ENCODE assay signal across 9 cellular contexts in genomic region chr19:48955308-48955958, GRCh38. TPM values are rescaled to one million over a fixed set of nuclear protein-coding genes. Genes with fewer than 3 reads are reported as not detected.
DNase-seq lines count a peak whose midpoint lies in the region; ATAC-seq and TF ChIP-seq lines count a peak whose summit lies in the region.
"Had no signal": no experiment of that assay in that cellular context is flagged by ENCODE, and none has a peak within 500 bp of the region (broad histone marks: within the 10 kb centered on the region; RNA-seq: fewer than 3 reads in every experiment).

No MANE protein-coding gene starts in this region.

- H3K9ac ChIP-seq in GM23248 (peak overlapping the region; percentile 96), smooth muscle cell (ENCODE audit: low read depth) (peak overlapping the region; percentile 97)

- H3K27me3 ChIP-seq in GM23248 (replicated peaks; ENCODE audit: insufficient read depth) (no peaks in the 10 kb centered on the region), hepatocyte (no peaks in the 10 kb centered on the region), smooth muscle cell (ENCODE audit: low read depth) (no peaks in the 10 kb centered on the region)

- peak overlapping the region; percentile 70 for H3K27ac Mint-ChIP-seq in activated B cell treated with CpG ODN at 0.5 μM for 24 hours

- in situ Hi-C loops in GM23248 (cut with MboI) = no loop called here

- WGBS in GM23248 (ENCODE audit: low coverage in 1 of 2, low lambda C conversion rate in 2 of 2, missing lambda C conversion rate in 2 of 2), 2 experiments = 56 to 57% methylated on average over 16 of the region's 16 CpGs
- WGBS in hepatocyte (ENCODE audit: low lambda C conversion rate, missing lambda C conversion rate) = 63% methylated on average over 15 of the region's 16 CpGs
- WGBS in smooth muscle cell (ENCODE audit: low lambda C conversion rate) = 55% methylated on average over 16 of the region's 16 CpGs

- H3K4me3 Mint-ChIP-seq in activated B cell treated with CpG ODN at 0.5 μM for 24 hours = peak overlapping the region; percentile 91

- H3K36me3 Mint-ChIP-seq in activated B cell treated with CpG ODN at 0.5 μM for 24 hours (ENCODE audit: low read depth) = peaks cover 23% of the 10 kb centered on the region

- H3K79me2 ChIP-seq in GM23248 (ENCODE audit: insufficient read depth) (peaks cover 31% of the 10 kb centered on the region), hepatocyte (peaks cover 26% of the 10 kb centered on the region), smooth muscle cell (ENCODE audit: low read depth) (peaks cover 33% of the 10 kb centered on the region)

- H3K27ac ChIP-seq in GM23248 = peak overlapping the region; percentile 70
- peak overlapping the region; percentile 93 for H3K27ac ChIP-seq in hepatocyte
- H3K27ac ChIP-seq in smooth muscle cell (ENCODE audit: low read depth) = peak overlapping the region; percentile 95

- no peaks in the 10 kb centered on the region for H4K20me1 ChIP-seq in GM23248 (ENCODE audit: insufficient read depth)
- no peaks in the 10 kb centered on the region for H4K20me1 ChIP-seq in hepatocyte (ENCODE audit: insufficient read depth, poor library complexity, severe bottlenecking)
- no peaks in the 10 kb centered on the region for H4K20me1 ChIP-seq in smooth muscle cell (ENCODE audit: low read depth)

- H3K36me3 ChIP-seq in GM23248 (ENCODE audit: low read depth) (peaks cover 7% of the 10 kb centered on the region; the same call in 1 of the 2 replicates), hepatocyte (replicated peaks; ENCODE audit: insufficient read depth, low read depth) (no peaks in the 10 kb centered on the region), smooth muscle cell (ENCODE audit: low read depth) (no peaks in the 10 kb centered on the region)

- peaks cover 11% of the 10 kb centered on the region; the same call in 1 of the 2 replicates for H3K4me1 ChIP-seq in GM23248 (ENCODE audit: insufficient read depth)
- peaks cover 10% of the 10 kb centered on the region for H3K4me1 ChIP-seq in hepatocyte (ENCODE audit: insufficient read depth)
- H3K4me1 ChIP-seq in smooth muscle cell (ENCODE audit: low read depth) = peaks cover 7% of the 10 kb centered on the region

- CTCF ChIA-PET in activated B cell treated with CpG ODN at 0.5 μM for 24 hours (lab: Charles Lee) = interaction anchor here (1.7 kb wide), 1 partner anchor 15 kb away, joined by 6 read pairs; no protein-coding TSS in a partner anchor

- no peak for DNase-seq in GM23248
- DNase-seq in activated B cell treated with CpG ODN at 0.5 μM for 24 hours = no peak
- no peak for DNase-seq in hepatocyte (ENCODE audit: low spot score)
- no peak for DNase-seq in smooth muscle cell (lab: John Stamatoyannopoulos, UW; ENCODE audit: unreplicated experiment)
- DNase-seq in GM10266 (ENCODE audit: extremely low spot score) = no peak

- ATAC-seq in activated B cell treated with CpG ODN at 0.5 μM for 24 hours (ENCODE audit: low read depth) (no peak), GM21576 (IDR thresholded peaks at IDR 0.05; ENCODE audit: unreplicated experiment) (no peak), GM18868 (IDR thresholded peaks at IDR 0.05; ENCODE audit: unreplicated experiment) (no peak), GM18909 (IDR thresholded peaks at IDR 0.05; ENCODE audit: poor library complexity, unreplicated experiment) (no peak)

- no peaks in the 10 kb centered on the region for H3K9me2 ChIP-seq in GM23248 (ENCODE audit: insufficient read depth)
- H3K9me2 ChIP-seq in hepatocyte (replicated peaks; ENCODE audit: insufficient read depth) = no peaks in the 10 kb centered on the region

- H3K4me2 ChIP-seq in GM23248 (ENCODE audit: unreplicated experiment) (peak overlapping the region; percentile 76), hepatocyte (peak overlapping the region; percentile 98), smooth muscle cell (peak overlapping the region; percentile 96)

- H3K4me3 ChIP-seq in GM23248 (peak overlapping the region; percentile 91), hepatocyte (peak overlapping the region; percentile 53), smooth muscle cell (peak overlapping the region; percentile 82)

- H3K27me3 Mint-ChIP-seq in activated B cell treated with CpG ODN at 0.5 μM for 24 hours = no peaks in the 10 kb centered on the region

- POLR2A ChIA-PET in activated B cell treated with CpG ODN at 0.5 μM for 24 hours (lab: Charles Lee) = interaction anchor here (0.5 to 4.0 kb wide), 6 partner anchors 10 to 467 kb away, joined by 3 to 43 read pairs (median 6); partner anchors contain the start of genes FTL, NUCB1, PPP1R15A and RUVBL2

- peaks cover 26% of the 10 kb centered on the region for H3K4me1 Mint-ChIP-seq in activated B cell treated with CpG ODN at 0.5 μM for 24 hours

- H3F3A ChIP-seq in GM23248 (ENCODE audit: insufficient read depth) (peaks cover 16% of the 10 kb centered on the region), smooth muscle cell (ENCODE audit: low read depth) (peaks cover 7% of the 10 kb centered on the region)

- H3K9me3 Mint-ChIP-seq in activated B cell treated with CpG ODN at 0.5 μM for 24 hours = no peaks in the 10 kb centered on the region

- TF ChIP-seq CTCF in activated B cell treated with CpG ODN at 0.5 μM for 24 hours (IDR thresholded peaks at IDR 0.05) (no peak), hepatocyte (IDR thresholded peaks at IDR 0.05; ENCODE audit: poor library complexity) (no peak), smooth muscle cell (IDR thresholded peaks at IDR 0.05; ENCODE audit: borderline replicate concordance, insufficient read depth, poor library complexity, severe bottlenecking) (no peak), GM10266 (IDR thresholded peaks at IDR 0.05; ENCODE audit: control insufficient read depth, insufficient read depth, low read depth, missing control alignments) (no peak)

- H3K9me3 ChIP-seq in GM23248 (ENCODE audit: low read depth) (no peaks in the 10 kb centered on the region), hepatocyte (ENCODE audit: low read depth) (no peaks in the 10 kb centered on the region), smooth muscle cell (replicated peaks; ENCODE audit: low read depth) (no peaks in the 10 kb centered on the region)

- intact Hi-C loops in activated B cell treated with CpG ODN at 0.5 μM for 24 hours (cut with micrococcal nuclease) = loop anchor here (2.0 kb wide), 1 partner anchor 37 kb away; the partner anchor contains the start of genes GYS1 and RUVBL2

- H2AFZ ChIP-seq in GM23248 = peak overlapping the region; percentile 53; the same call in 1 of the 2 replicates
- peak overlapping the region; percentile 53 for H2AFZ ChIP-seq in hepatocyte
- no peak overlapping the region for H2AFZ ChIP-seq in smooth muscle cell (ENCODE audit: low read depth)

RNA-seq across cellular contexts. Expression of gene BAX, which starts 0.8 kb away (rescaled TPM):
- total RNA-seq in GM23248 (2014; rRNA removed; shearing (Covaris generic)) = 106 and 119 TPM in 2 replicates
- polyA plus RNA-seq in GM23248 (2016; fragmentation: Nextera tagmentation; extraction: Ambion mirVana) = 92.7 and 97.3 TPM in 2 replicates
- total RNA-seq in activated B cell treated with CpG ODN at 0.5 μM for 24 hours = 111 and 129 TPM in 2 replicates
- 76.4 and 77.3 TPM in 2 replicates for total RNA-seq in hepatocyte
- polyA plus RNA-seq in hepatocyte = 106 and 116 TPM in 2 replicates
- total RNA-seq in smooth muscle cell = 42.8 and 124 TPM in 2 replicates
- polyA plus RNA-seq in smooth muscle cell = 153 and 185 TPM in 2 replicates

RNA-seq across cellular contexts. Expression of gene FTL, which starts 9.7 kb away (rescaled TPM):
- total RNA-seq in GM23248 (2014; rRNA removed; shearing (Covaris generic)) = 2,276 and 2,848 TPM in 2 replicates
- polyA plus RNA-seq in GM23248 (2016; fragmentation: Nextera tagmentation; extraction: Ambion mirVana) (8,171 and 8,242 TPM in 2 replicates), hepatocyte (13,723 and 15,987 TPM in 2 replicates), smooth muscle cell (11,768 and 12,053 TPM in 2 replicates)
- total RNA-seq in activated B cell treated with CpG ODN at 0.5 μM for 24 hours (888 and 935 TPM in 2 replicates), hepatocyte (8,878 and 9,969 TPM in 2 replicates), smooth muscle cell (5,371 and 5,904 TPM in 2 replicates)

RNA-seq across cellular contexts. Expression of gene DHDH, which starts 21.9 kb away (rescaled TPM):
- not detected in 2 replicates for total RNA-seq in GM23248 (2014; rRNA removed; shearing (Covaris generic))
- polyA plus RNA-seq in GM23248 (2016; fragmentation: Nextera tagmentation; extraction: Ambion mirVana) (not detected in 2 replicates), hepatocyte (1.5 and 2.9 TPM in 2 replicates), smooth muscle cell (0.87 and 1.0 TPM in 2 replicates)
- total RNA-seq in activated B cell treated with CpG ODN at 0.5 μM for 24 hours (not detected in 2 replicates), hepatocyte (0.72 and 3.7 TPM in 2 replicates), smooth muscle cell (0.27 TPM in 1 of 2 replicates, not detected in the other)
- total RNA-seq: glomerular endothelial cell had no signal

RNA-seq across cellular contexts. Expression of gene GYS1, which starts 37.7 kb away (rescaled TPM):
- 78.4 and 80.1 TPM in 2 replicates for total RNA-seq in GM23248 (2014; rRNA removed; shearing (Covaris generic))
- polyA plus RNA-seq in GM23248 (2016; fragmentation: Nextera tagmentation; extraction: Ambion mirVana) = 85.6 and 92.6 TPM in 2 replicates
- 50.7 and 52.7 TPM in 2 replicates for total RNA-seq in activated B cell treated with CpG ODN at 0.5 μM for 24 hours
- 29.2 and 37.4 TPM in 2 replicates for total RNA-seq in hepatocyte
- 45.9 and 54.8 TPM in 2 replicates for polyA plus RNA-seq in hepatocyte
- total RNA-seq in smooth muscle cell = 40.8 and 58.1 TPM in 2 replicates
- polyA plus RNA-seq in smooth muscle cell = 75.2 and 82.6 TPM in 2 replicates

RNA-seq across cellular contexts. Expression of gene RUVBL2, which starts 38.3 kb away (rescaled TPM):
- total RNA-seq in GM23248 (2014; rRNA removed; shearing (Covaris generic)) = 177 TPM in 2 replicates
- 129 and 130 TPM in 2 replicates for polyA plus RNA-seq in GM23248 (2016; fragmentation: Nextera tagmentation; extraction: Ambion mirVana)
- total RNA-seq in activated B cell treated with CpG ODN at 0.5 μM for 24 hours = 75.6 and 79.4 TPM in 2 replicates
- total RNA-seq in hepatocyte = 62.9 and 72.1 TPM in 2 replicates
- polyA plus RNA-seq in hepatocyte = 79.6 and 84.9 TPM in 2 replicates
- 74.3 and 89.4 TPM in 2 replicates for total RNA-seq in smooth muscle cell
- polyA plus RNA-seq in smooth muscle cell = 117 and 123 TPM in 2 replicates
